8 cellular contexts compared by ENCODE assay signal in genomic region chr5:66987949-66988838, GRCh38.
DNase-seq lines count a peak whose midpoint lies in the region; ATAC-seq, FAIRE-seq and TF ChIP-seq lines count a peak whose summit lies in the region.

No MANE protein-coding gene starts in this region.

- H3K36me3 Mint-ChIP-seq in nephron (ENCODE audit: low read depth) = no peaks in the 10 kb centered on the region

- H3K4me1 ChIP-seq in Peyer's patch = peaks cover 0 to 13% (median 0%) of the 10 kb centered on the region in 4 donors

- no peak for TF ChIP-seq POLR2A in Peyer's patch (IDR thresholded peaks at IDR 0.05)

- ATAC-seq in activated CD4-positive, CD25-positive, alpha-beta regulatory T cell treated with anti-CD3 and anti-CD28 coated beads, Interleukin-2, amount 50 U/mL, for 24 hours = peak; percentile 35 to 64
- peak; percentile 65 for ATAC-seq in HG02870 (IDR thresholded peaks at IDR 0.05; ENCODE audit: unreplicated experiment)
- no peak for ATAC-seq in HG03521 (IDR thresholded peaks at IDR 0.05; ENCODE audit: unreplicated experiment)

- TF ChIP-seq CTCF in Peyer's patch (IDR thresholded peaks at IDR 0.05) (peak; percentile 72 to 91 (median 85)), nephron (IDR thresholded peaks at IDR 0.05; ENCODE audit: unreplicated experiment in 3 of 3) (peak; percentile 75 to 86 (median 86))

- no peak overlapping the region for H3K4me3 ChIP-seq in Peyer's patch

- H3K27me3 Mint-ChIP-seq in nephron (ENCODE audit: low read depth) = no peaks in the 10 kb centered on the region

- peaks cover 5% of the 10 kb centered on the region for H3K4me1 Mint-ChIP-seq in nephron

- H3K36me3 ChIP-seq in Peyer's patch = no peaks in the 10 kb centered on the region

- DNase-seq in activated CD4-positive, CD25-positive, alpha-beta regulatory T cell (lab: John Stamatoyannopoulos, UW) = no peak
- no peak for DNase-seq in Peyer's patch
- no peak for DNase-seq in stimulated activated CD4-positive, alpha-beta T cell treated with anti-CD3 and anti-CD28 coated beads, Interleukin-2, amount 100 ng/mL, for 24 hours

- H3K27ac ChIP-seq in Peyer's patch = no peak overlapping the region

- H3K27me3 ChIP-seq in Peyer's patch = no peaks in the 10 kb centered on the region

- FAIRE-seq in endometrium (lab: Jason Lieb, UNC) = peak; percentile 59

- H3K4me3 Mint-ChIP-seq in nephron = no peak overlapping the region

- H3K9me3 Mint-ChIP-seq in nephron = no peaks in the 10 kb centered on the region

- no peaks in the 10 kb centered on the region for H3K9me3 ChIP-seq in Peyer's patch

- no peak overlapping the region for H3K27ac Mint-ChIP-seq in nephron
